Comparison of ENCODE assay signal across 9 cellular contexts in genomic region chr12:53677612-53678133, GRCh38. TPM values are rescaled to one million over a fixed set of nuclear protein-coding genes. Genes with fewer than 3 reads are reported as not detected.
DNase-seq lines count a peak whose midpoint lies in the region; ATAC-seq, FAIRE-seq and TF ChIP-seq lines count a peak whose summit lies in the region.
"Had no signal": no experiment of that assay in that cellular context is flagged by ENCODE, and none has a peak within 500 bp of the region (broad histone marks: within the 10 kb centered on the region; RNA-seq: fewer than 3 reads in every experiment).

No MANE protein-coding gene starts in this region.

- no peak for TF ChIP-seq RAD21 in IMR-90 (IDR thresholded peaks at IDR 0.05; ENCODE audit: low read length)

- H2BK5ac ChIP-seq in IMR-90 (ENCODE audit: low read depth, low read length, poor library complexity, severe bottlenecking): no peak overlapping the region

- H4K20me1 ChIP-seq in IMR-90 (ENCODE audit: insufficient read depth, low read length): no peaks in the 10 kb centered on the region
- no peaks in the 10 kb centered on the region for H4K20me1 ChIP-seq in endothelial cell of umbilical vein (replicated peaks; ENCODE audit: control insufficient read depth, extremely low read depth, insufficient read depth, low read length)
- no peaks in the 10 kb centered on the region for H4K20me1 ChIP-seq in neural progenitor cell (ENCODE audit: low read depth)

- dilution Hi-C loops in IMR-90 (cut with HindIII; ENCODE audit: low sequenced_read_pairs, unreplicated experiment) (no loop called here), endothelial cell of umbilical vein (cut with MboI; ENCODE audit: extremely low pct_ligation_motif_present, low sequenced_read_pairs) (no loop called here)

- H3K27ac Mint-ChIP-seq in neural progenitor cell: peak overlapping the region; percentile 99

- peaks cover 45% of the 10 kb centered on the region for H3K4me1 Mint-ChIP-seq in neural progenitor cell

- H2AFZ ChIP-seq in IMR-90 (replicated peaks; ENCODE audit: low read length, poor library complexity) (peak overlapping the region; percentile 97), endothelial cell of umbilical vein (ENCODE audit: low read depth, low read length) (peak overlapping the region; percentile 99), neural progenitor cell (replicated peaks) (peak overlapping the region; percentile 43)

- no TSS peak for BruUV-seq in IMR-90 (replicated peaks; lab: Mats Ljungman, UMichigan)
- no TSS peak for BruUV-seq in endothelial cell of umbilical vein (replicated peaks; lab: Mats Ljungman, UMichigan)

- H3K4me1 ChIP-seq in IMR-90 (ENCODE audit: control insufficient read depth, insufficient read depth, low read length) (peaks cover 18% of the 10 kb centered on the region), endothelial cell of umbilical vein (ENCODE audit: control insufficient read depth, extremely low read depth, insufficient read depth, low read length) (peaks cover 26% of the 10 kb centered on the region), neural progenitor cell (peaks cover 44% of the 10 kb centered on the region), foreskin keratinocyte (peaks cover 14% of the 10 kb centered on the region)

- POLR2A ChIA-PET in AG04450 (lab: Yijun Ruan, JAX): no interaction called here
- POLR2A ChIA-PET in IMR-90 (lab: Charles Lee; ENCODE audit: unreplicated experiment): interaction anchor here (0.5 kb wide), 1 partner anchor 50 kb away, joined by 3 read pairs; no protein-coding TSS in a partner anchor
- POLR2A ChIA-PET in endothelial cell of umbilical vein (lab: Charles Lee): no interaction called here

- DNase-seq in AG04450 (ENCODE audit: low read depth, low spot score) (no peak), IMR-90 (no peak), endothelial cell of umbilical vein (ENCODE audit: low read depth, low spot score) (peak; percentile 9), neural progenitor cell (ENCODE audit: low spot score) (peak; percentile 27), DMS153 (lab: John Stamatoyannopoulos, UW) (no peak), NCI-H146 treated with DMSO at 0.1 percent for 48 hours (lab: John Stamatoyannopoulos, UW; ENCODE audit: unreplicated experiment) (no peak), foreskin keratinocyte (no peak)
- DNase-seq: left colon had no signal

- H3K36me3 ChIP-seq in IMR-90 (ENCODE audit: control insufficient read depth, insufficient read depth, low read length) (peaks cover 3% of the 10 kb centered on the region), endothelial cell of umbilical vein (ENCODE audit: control insufficient read depth in 2 of 2, extremely low read depth in 1 of 2, insufficient read depth in 2 of 2, low read length in 2 of 2) (peaks cover 0 to 3% of the 10 kb centered on the region in 2 experiments), neural progenitor cell (peaks cover 7% of the 10 kb centered on the region)

- H3K4me3 Mint-ChIP-seq in neural progenitor cell: peak overlapping the region; percentile 79

- FAIRE-seq in endothelial cell of umbilical vein (lab: Jason Lieb, UNC): no peak

- ATAC-seq in IMR-90 (ENCODE audit: low read depth) (no peak), HG02763 (IDR thresholded peaks at IDR 0.05; ENCODE audit: unreplicated experiment) (no peak), foreskin keratinocyte (no peak)
- ATAC-seq: left colon had no signal

- H3K4me3 ChIP-seq in AG04450 (ENCODE audit: low read depth, low read length) (0 out of 2 replicates have a peak overlapping the region, but pooled peaks have one; percentile 13), IMR-90 (ENCODE audit: insufficient read depth, low read depth, low read length) (no peak overlapping the region), endothelial cell of umbilical vein (replicated peaks in 1 of 3; ENCODE audit: insufficient read depth in 1 of 3, low read depth in 1 of 3, low read length in 3 of 3) (peak overlapping the region in 2 of 3 experiments; percentile 6 to 14), neural progenitor cell (peak overlapping the region; percentile 45)

- CTCF ChIA-PET in AG04450 (lab: Charles Lee): interaction anchor here (0.6 to 5.2 kb wide), 6 partner anchors 17 to 135 kb away, joined by 3 to 103 read pairs (median 5); no protein-coding TSS in a partner anchor
- CTCF ChIA-PET in IMR-90 (lab: Yijun Ruan, JAX): interaction anchor here (1.2 to 1.4 kb wide), 2 partner anchors 53 to 134 kb away, joined by 4 to 7 read pairs; no protein-coding TSS in a partner anchor
- CTCF ChIA-PET in endothelial cell of umbilical vein (lab: Charles Lee): interaction anchor here (0.7 to 6.2 kb wide), 8 partner anchors 9 to 135 kb away, joined by 3 to 213 read pairs (median 4); partner anchors contain the start of gene ATF7

- peak overlapping the region; percentile 50 for H4K91ac ChIP-seq in IMR-90 (ENCODE audit: insufficient read depth, low read depth, low read length)

- H4K5ac ChIP-seq in IMR-90 (ENCODE audit: low read depth, low read length): peak overlapping the region; percentile 73

- H2BK15ac ChIP-seq in IMR-90 (ENCODE audit: low read depth, low read length): peak overlapping the region; percentile 80; the same call in 2 of the 3 replicates

- peak overlapping the region; percentile 69 for H3K4ac ChIP-seq in IMR-90 (ENCODE audit: low read depth, low read length)

- H3K4me2 ChIP-seq in IMR-90 (ENCODE audit: low read depth, low read length) (peak overlapping the region; percentile 45), endothelial cell of umbilical vein (ENCODE audit: insufficient read depth, low read length) (peak overlapping the region; percentile 35), neural progenitor cell (peak overlapping the region; percentile 79)

- in situ Hi-C loops in IMR-90 (cut with MboI; ENCODE audit: low sequenced_read_pairs): loop anchor here (5.0 kb wide), 1 partner anchor 135 kb away; no protein-coding TSS in a partner anchor

- H3K79me2 ChIP-seq in endothelial cell of umbilical vein (ENCODE audit: control insufficient read depth, insufficient read depth, low read length) (peaks cover 26% of the 10 kb centered on the region), neural progenitor cell (ENCODE audit: low read depth) (peaks cover 31% of the 10 kb centered on the region)

- H2BK20ac ChIP-seq in IMR-90 (ENCODE audit: low read depth, low read length): peak overlapping the region; percentile 32; the same call in 1 of the 2 replicates

- peak overlapping the region; percentile 2; the same call in 1 of the 2 replicates for H2AK5ac ChIP-seq in IMR-90 (ENCODE audit: low read depth, low read length)

- H3K9me1 ChIP-seq in IMR-90 (ENCODE audit: insufficient read depth, low read length) (0 out of 2 replicates have a peak, but pooled peaks cover 12% of the 10 kb centered on the region), endothelial cell of umbilical vein (replicated peaks; ENCODE audit: control insufficient read depth, extremely low read depth, insufficient read depth, low read length) (no peaks in the 10 kb centered on the region)

- H4K8ac ChIP-seq in IMR-90 (ENCODE audit: low read depth in 2 of 2, low read length in 2 of 2): peak overlapping the region; percentile 75 to 98

- TF ChIP-seq POLR2A in IMR-90 (IDR thresholded peaks at IDR 0.05; ENCODE audit: low read depth, low read length) (no peak), endothelial cell of umbilical vein (IDR thresholded peaks at IDR 0.05; ENCODE audit: low read depth, low read length) (no peak)

- peaks cover 11% of the 10 kb centered on the region for H3K36me3 Mint-ChIP-seq in neural progenitor cell

- no CpG with 5 or more reads among the region's 9 CpGs for WGBS in IMR-90 (ENCODE audit: extremely low coverage in 2 of 2, insufficient read length in 1 of 2), 2 experiments

- H3K18ac ChIP-seq in IMR-90 (ENCODE audit: low read depth, low read length): peak overlapping the region; percentile 24; the same call in 1 of the 2 replicates

- intact Hi-C loops in IMR-90 (cut with micrococcal nuclease): loop anchor here (5.0 kb wide), 1 partner anchor 50 kb away; the partner anchor contains the start of gene CALCOCO1
- intact Hi-C loops in endothelial cell of umbilical vein (cut with micrococcal nuclease): loop anchor here (5.0 kb wide), 1 partner anchor 225 kb away; the partner anchor contains the start of gene PCBP2

- H3K27ac ChIP-seq in AG04450 (ENCODE audit: low read depth, low read length) (peak overlapping the region; percentile 91), IMR-90 (ENCODE audit: insufficient read depth, low read length) (peak overlapping the region; percentile 75), endothelial cell of umbilical vein (ENCODE audit: insufficient read depth, low read depth, low read length) (peak overlapping the region; percentile 56), neural progenitor cell (peak overlapping the region; percentile 94), foreskin keratinocyte (no peak overlapping the region)

- peaks cover 42% of the 10 kb centered on the region for H3F3A ChIP-seq in neural progenitor cell (ENCODE audit: low read depth)

- H3K9me3 ChIP-seq in AG04450 (ENCODE audit: control insufficient read depth, insufficient read depth, low read length) (no peaks in the 10 kb centered on the region), IMR-90 (ENCODE audit: control insufficient read depth, insufficient read depth, low read length) (no peaks in the 10 kb centered on the region), endothelial cell of umbilical vein (replicated peaks; ENCODE audit: control insufficient read depth, insufficient read depth, low read length) (no peaks in the 10 kb centered on the region), neural progenitor cell (ENCODE audit: low read depth) (no peaks in the 10 kb centered on the region)

- peaks cover 20 to 24% of the 10 kb centered on the region in 2 experiments for H3K79me1 ChIP-seq in IMR-90 (ENCODE audit: low read depth in 1 of 2, low read length in 2 of 2)

- H3K9me3 Mint-ChIP-seq in neural progenitor cell: no peaks in the 10 kb centered on the region

- H3K27me3 Mint-ChIP-seq in neural progenitor cell (ENCODE audit: insufficient read depth, low read depth): peaks cover 15% of the 10 kb centered on the region

- no peaks in the 10 kb centered on the region for H3K27me3 ChIP-seq in AG04450 (ENCODE audit: control insufficient read depth, insufficient read depth, low read length)
- H3K27me3 ChIP-seq in IMR-90 (ENCODE audit: control insufficient read depth, insufficient read depth, low read length): no peaks in the 10 kb centered on the region
- H3K27me3 ChIP-seq in endothelial cell of umbilical vein (ENCODE audit: control insufficient read depth in 2 of 2, insufficient read depth in 2 of 2, low read length in 2 of 2): no peaks in the 10 kb centered on the region
- H3K27me3 ChIP-seq in neural progenitor cell: no peaks in the 10 kb centered on the region
- H3K27me3 ChIP-seq in foreskin keratinocyte: no peaks in the 10 kb centered on the region

- peak overlapping the region; percentile 85 for H3K23ac ChIP-seq in IMR-90 (ENCODE audit: low read depth, low read length)

- TF ChIP-seq CTCF in AG04450 (IDR thresholded peaks at IDR 0.05; ENCODE audit: low read depth, low read length) (no peak), IMR-90 (conservative IDR thresholded peaks at IDR 0.05; ENCODE audit: low read depth, low read length) (no peak), endothelial cell of umbilical vein (IDR thresholded peaks at IDR 0.05; ENCODE audit: extremely low read depth in 1 of 2, insufficient read depth in 1 of 2, low read depth in 1 of 2, low read length in 2 of 2) (no peak), neural progenitor cell (IDR thresholded peaks at IDR 0.05) (no peak), foreskin keratinocyte (conservative IDR thresholded peaks at IDR 0.05) (no peak)

- peak overlapping the region; percentile 57 for H3K9ac ChIP-seq in IMR-90 (ENCODE audit: low read depth, low read length)
- H3K9ac ChIP-seq in endothelial cell of umbilical vein (replicated peaks; ENCODE audit: extremely low read depth, insufficient read depth, low read length): peak overlapping the region; percentile 55
- no peak overlapping the region for H3K9ac ChIP-seq in neural progenitor cell

- peak overlapping the region; percentile 26 for H3K14ac ChIP-seq in IMR-90 (replicated peaks; ENCODE audit: low read depth, low read length)

- H2AK9ac ChIP-seq in IMR-90 (replicated peaks; ENCODE audit: low read depth, low read length, poor library complexity): peak overlapping the region; percentile 18

- H2BK120ac ChIP-seq in IMR-90 (ENCODE audit: low read depth, low read length): peak overlapping the region; percentile 7

- H3K56ac ChIP-seq in IMR-90 (ENCODE audit: extremely low read depth, insufficient read depth, low read length): 0 out of 2 replicates have a peak overlapping the region, but pooled peaks have one; percentile 58

RNA-seq across cellular contexts. Expression of gene ATP5MC2, which starts 1.8 kb away (rescaled TPM):
- polyA plus RNA-seq in AG04450 (2011; rRNA removed): 261 and 433 TPM in 2 replicates
- 761 and 1,133 TPM in 2 replicates for polyA minus RNA-seq in AG04450 (2011; rRNA and poly(A)+ RNA removed)
- total RNA-seq in IMR-90 (2012; rRNA removed): 138 and 361 TPM in 2 replicates
- 309 and 344 TPM in 2 replicates for polyA plus RNA-seq in IMR-90 (2012; rRNA removed)
- polyA plus RNA-seq in IMR-90 (2012; cell fraction: cytosol; rRNA removed): 479 and 973 TPM in 2 replicates
- polyA plus RNA-seq in IMR-90 (2012; cell fraction: nucleus; rRNA removed; ENCODE audit: low replicate concordance): 159 and 236 TPM in 2 replicates
- 375 and 402 TPM in 2 replicates for total RNA-seq in endothelial cell of umbilical vein
- 820 and 971 TPM in 2 replicates for polyA plus RNA-seq in endothelial cell of umbilical vein
- 532 and 616 TPM in 2 replicates for polyA plus RNA-seq in endothelial cell of umbilical vein (2011; cell fraction: cytosol; rRNA removed)
- polyA plus RNA-seq in endothelial cell of umbilical vein (2011; cell fraction: nucleus; rRNA removed): 178 and 218 TPM in 2 replicates
- 505 and 689 TPM in 2 replicates for polyA plus RNA-seq in endothelial cell of umbilical vein (2012)
- 1,130 and 1,205 TPM in 2 replicates for polyA minus RNA-seq in endothelial cell of umbilical vein
- 471 TPM for polyA minus RNA-seq in endothelial cell of umbilical vein (2011; cell fraction: cytosol; rRNA and poly(A)+ RNA removed)
- polyA minus RNA-seq in endothelial cell of umbilical vein (2011; cell fraction: nucleus; rRNA and poly(A)+ RNA removed): 100 and 119 TPM in 2 replicates
- 461 and 715 TPM in 2 replicates for total RNA-seq in neural progenitor cell (ENCODE audit: low replicate concordance)
- 195 and 206 TPM in 2 replicates for total RNA-seq in foreskin keratinocyte
- 345 and 363 TPM in 2 replicates for polyA plus RNA-seq in foreskin keratinocyte

RNA-seq across cellular contexts. Expression of gene CALCOCO1, which starts 49.6 kb away (rescaled TPM):
- polyA plus RNA-seq in AG04450 (2011; rRNA removed) (124 and 128 TPM in 2 replicates), IMR-90 (2012; rRNA removed) (110 and 156 TPM in 2 replicates), endothelial cell of umbilical vein (135 and 146 TPM in 2 replicates), foreskin keratinocyte (23.0 and 32.1 TPM in 2 replicates)
- polyA minus RNA-seq in AG04450 (2011; rRNA and poly(A)+ RNA removed): 119 and 123 TPM in 2 replicates
- total RNA-seq in IMR-90 (2012; rRNA removed) (100.0 and 169 TPM in 2 replicates), endothelial cell of umbilical vein (61.8 and 70.9 TPM in 2 replicates), neural progenitor cell (ENCODE audit: low replicate concordance) (25.3 and 46.0 TPM in 2 replicates), foreskin keratinocyte (31.5 and 51.5 TPM in 2 replicates)
- 66.6 and 103 TPM in 2 replicates for polyA plus RNA-seq in IMR-90 (2012; cell fraction: cytosol; rRNA removed)
- polyA plus RNA-seq in IMR-90 (2012; cell fraction: nucleus; rRNA removed; ENCODE audit: low replicate concordance): 596 and 737 TPM in 2 replicates
- polyA plus RNA-seq in endothelial cell of umbilical vein (2011; cell fraction: cytosol; rRNA removed): 59.0 and 74.5 TPM in 2 replicates
- 435 and 521 TPM in 2 replicates for polyA plus RNA-seq in endothelial cell of umbilical vein (2011; cell fraction: nucleus; rRNA removed)
- polyA plus RNA-seq in endothelial cell of umbilical vein (2012): 63.7 and 64.1 TPM in 2 replicates
- polyA minus RNA-seq in endothelial cell of umbilical vein: 102 and 136 TPM in 2 replicates
- polyA minus RNA-seq in endothelial cell of umbilical vein (2011; cell fraction: cytosol; rRNA and poly(A)+ RNA removed): 8.0 TPM
- 79.0 and 96.8 TPM in 2 replicates for polyA minus RNA-seq in endothelial cell of umbilical vein (2011; cell fraction: nucleus; rRNA and poly(A)+ RNA removed)

RNA-seq across cellular contexts. Expression of gene ATF7, which starts 51.5 kb away (rescaled TPM):
- polyA plus RNA-seq in AG04450 (2011; rRNA removed) (21.7 and 27.1 TPM in 2 replicates), IMR-90 (2012; rRNA removed) (15.2 and 16.3 TPM in 2 replicates), endothelial cell of umbilical vein (31.4 and 36.0 TPM in 2 replicates), foreskin keratinocyte (8.7 and 9.9 TPM in 2 replicates)
- polyA minus RNA-seq in AG04450 (2011; rRNA and poly(A)+ RNA removed): 29.1 and 46.6 TPM in 2 replicates
- total RNA-seq in IMR-90 (2012; rRNA removed) (7.0 and 9.4 TPM in 2 replicates), endothelial cell of umbilical vein (56.9 and 68.5 TPM in 2 replicates), neural progenitor cell (ENCODE audit: low replicate concordance) (12.7 and 15.9 TPM in 2 replicates), foreskin keratinocyte (11.4 and 13.6 TPM in 2 replicates)
- 6.5 and 9.7 TPM in 2 replicates for polyA plus RNA-seq in IMR-90 (2012; cell fraction: cytosol; rRNA removed)
- polyA plus RNA-seq in IMR-90 (2012; cell fraction: nucleus; rRNA removed; ENCODE audit: low replicate concordance): 35.8 and 38.5 TPM in 2 replicates
- polyA plus RNA-seq in endothelial cell of umbilical vein (2011; cell fraction: cytosol; rRNA removed): 28.0 and 28.4 TPM in 2 replicates
- polyA plus RNA-seq in endothelial cell of umbilical vein (2011; cell fraction: nucleus; rRNA removed): 68.6 and 78.7 TPM in 2 replicates
- 28.7 and 33.8 TPM in 2 replicates for polyA plus RNA-seq in endothelial cell of umbilical vein (2012)
- polyA minus RNA-seq in endothelial cell of umbilical vein: 64.9 and 76.4 TPM in 2 replicates
- 14.8 TPM for polyA minus RNA-seq in endothelial cell of umbilical vein (2011; cell fraction: cytosol; rRNA and poly(A)+ RNA removed)
- 55.6 and 80.4 TPM in 2 replicates for polyA minus RNA-seq in endothelial cell of umbilical vein (2011; cell fraction: nucleus; rRNA and poly(A)+ RNA removed)

Comparison
In these comparisons a context has a peak if more than half of its experiments do, and no peak if none do; other contexts are left out.
1. DNase-seq: peak in endothelial cell of umbilical vein (single experiment) and neural progenitor cell (single experiment); none in AG04450 (single experiment), IMR-90 (single experiment), DMS153 (single experiment), NCI-H146 treated with DMSO at 0.1 percent for 48 hours (single experiment) and foreskin keratinocyte (0 of 2).
2. H2AFZ ChIP-seq: peak in every context shown above with its lines; median percentile 99 in endothelial cell of umbilical vein; 97 in IMR-90; 43 in neural progenitor cell.
3. Peak in every context shown above with its lines, with median percentiles within 50 percentile points of each other: H3K4me2 ChIP-seq.